Comparison of ENCODE assay signal across 34 cellular contexts in genomic region chr3:170201527-170201926, GRCh38. TPM values are rescaled to one million over a fixed set of nuclear protein-coding genes. Genes with fewer than 3 reads are reported as not detected.
DNase-seq lines count a peak whose midpoint lies in the region; ATAC-seq, FAIRE-seq and TF ChIP-seq lines count a peak whose summit lies in the region.
"Had no signal": no experiment of that assay in that cellular context is flagged by ENCODE, and none has a peak within 500 bp of the region (broad histone marks: within the 10 kb centered on the region; RNA-seq: fewer than 3 reads in every experiment).

No MANE protein-coding gene starts in this region.

- TF ChIP-seq EP300 in HepG2 (IDR thresholded peaks at IDR 0.05; ENCODE audit: low read depth in 2 of 2, low read length in 2 of 2) (no peak), HepG2 (CRISPR knock-in tag; IDR thresholded peaks at IDR 0.05; ENCODE audit: borderline replicate concordance) (no peak), A549 (IDR thresholded peaks at IDR 0.05) (no peak), K562 (IDR thresholded peaks at IDR 0.05; ENCODE audit: low read length) (no peak)

- intact Hi-C loops in HepG2 (cut with micrococcal nuclease; ENCODE audit: unreplicated experiment), result no loop called here
- intact Hi-C loops in right lobe of liver (cut with DNase I), result no loop called here
- intact Hi-C loops in IMR-90 (cut with micrococcal nuclease), result no loop called here
- intact Hi-C loops in K562 (cut with micrococcal nuclease), result no loop called here

- H4K20me1 ChIP-seq in HepG2 (ENCODE audit: insufficient read depth, low read length) (no peaks in the 10 kb centered on the region), IMR-90 (ENCODE audit: insufficient read depth, low read length) (no peaks in the 10 kb centered on the region), K562 (replicated peaks; ENCODE audit: control insufficient read depth, insufficient read depth, low read length) (no peaks in the 10 kb centered on the region)
- H4K20me1 ChIP-seq: BLaER1; BLaER1 treated with 17β-estradiol and CSF1 and Interleukin-3, amounts not matched to agents 10 nM and 100 nM had no signal

- in situ Hi-C loops in HepG2 (cut with HindIII; ENCODE audit: extremely low pct_ligation_motif_present, low pct_unique_long_range_greater_than_20kb), result no loop called here
- in situ Hi-C loops in IMR-90 (cut with MboI; ENCODE audit: low sequenced_read_pairs), result no loop called here
- in situ Hi-C loops in K562 (cut with MboI), result no loop called here

- no peaks in the 10 kb centered on the region for H3K79me2 ChIP-seq in HepG2 (ENCODE audit: insufficient read depth, low read length)
- no peaks in the 10 kb centered on the region for H3K79me2 ChIP-seq in K562 (ENCODE audit: control insufficient read depth, insufficient read depth, low read length)

- DNase-seq in HepG2 (ENCODE audit: low spot score), result no peak
- DNase-seq in right lobe of liver, result no peak
- DNase-seq in A549 (ENCODE audit: low read depth in 1 of 2, low spot score in 1 of 2), result no peak
- no peak for DNase-seq in IMR-90
- no peak for DNase-seq in K562 (ENCODE audit: extremely low read depth in 1 of 4, low spot score in 3 of 4)
- no peak for DNase-seq in mesenteric fat pad (ENCODE audit: low spot score)
- DNase-seq: 8988T; ACHN; AML-193; BE2C; C1 segment of cervical spinal cord; Caco-2; Calu3; CD4-positive, alpha-beta memory T cell; CD4-positive, alpha-beta T cell; CD4-positive, CD25-positive, alpha-beta regulatory T cell; CD8-positive, alpha-beta memory T cell; CD8-positive, alpha-beta T cell; COR-L47; DMS 273 treated with DMSO at 0.1 percent for 48 hours; DMS153; DMS53; DMS79; DMS79 treated with DMSO at 0.1 percent for 48 hours; DND-41; EL had no signal

- H2AK5ac ChIP-seq in IMR-90 (ENCODE audit: low read depth, low read length), result no peak overlapping the region

- no peak overlapping the region for H3K56ac ChIP-seq in IMR-90 (ENCODE audit: extremely low read depth, insufficient read depth, low read length)

- H2BK15ac ChIP-seq in IMR-90 (ENCODE audit: low read depth, low read length), result no peak overlapping the region

- CTCF ChIA-PET in HepG2 (lab: Yijun Ruan, JAX; ENCODE audit: low intra/inter-chr PET ratio, low total read pairs) (no interaction called here), A549 (lab: Yijun Ruan, JAX) (interaction anchor here (0.6 to 1.1 kb wide), 2 partner anchors 74 to 209 kb away, joined by 3 read pairs; no protein-coding TSS in a partner anchor), IMR-90 (lab: Yijun Ruan, JAX) (interaction anchor here (0.7 kb wide), 1 partner anchor 1968 kb away, joined by 6 read pairs; no protein-coding TSS in a partner anchor), K562 (lab: Yijun Ruan, JAX; ENCODE audit: low intra/inter-chr PET ratio) (no interaction called here)

- H3K27me3 ChIP-seq in HepG2 (ENCODE audit: control insufficient read depth in 1 of 2, insufficient read depth in 2 of 2, low read length in 2 of 2) (no peaks in the 10 kb centered on the region), right lobe of liver (no peaks in the 10 kb centered on the region), IMR-90 (ENCODE audit: control insufficient read depth, insufficient read depth, low read length) (no peaks in the 10 kb centered on the region), K562 (ENCODE audit: control insufficient read depth in 2 of 2, insufficient read depth in 2 of 2, low read length in 2 of 2) (no peaks in the 10 kb centered on the region)
- H3K27me3 ChIP-seq: BLaER1; BLaER1 treated with 17β-estradiol and CSF1 and Interleukin-3, amounts not matched to agents 10 nM and 100 nM had no signal

- H3K4me1 ChIP-seq in HepG2 (ENCODE audit: insufficient read depth, low read length), result peaks cover 64% of the 10 kb centered on the region
- no peaks in the 10 kb centered on the region for H3K4me1 ChIP-seq in right lobe of liver
- H3K4me1 ChIP-seq in A549, result 0 out of 3 replicates have a peak, but pooled peaks cover 6% of the 10 kb centered on the region
- no peaks in the 10 kb centered on the region for H3K4me1 ChIP-seq in IMR-90 (ENCODE audit: control insufficient read depth, insufficient read depth, low read length)
- H3K4me1 ChIP-seq in K562 (replicated peaks in 1 of 2; ENCODE audit: control insufficient read depth in 2 of 2, insufficient read depth in 2 of 2, low read length in 2 of 2), result peaks cover 0 to 2% of the 10 kb centered on the region in 2 experiments; a peak in 1 of 5 replicates
- H3K4me1 ChIP-seq: BLaER1; BLaER1 treated with 17β-estradiol and CSF1 and Interleukin-3, amounts not matched to agents 10 nM and 100 nM had no signal

- WGBS in HepG2 (ENCODE audit: low lambda C conversion rate), result 39% methylated on average over 5 of the region's 5 CpGs
- 89% methylated on average over 5 of the region's 5 CpGs for WGBS in right lobe of liver (ENCODE audit: insufficient coverage, low coverage, low lambda C conversion rate, missing lambda C conversion rate)
- 90% methylated on average over 5 of the region's 5 CpGs for WGBS in A549 (ENCODE audit: missing lambda C conversion rate)
- no CpG with 5 or more reads among the region's 5 CpGs for WGBS in IMR-90 (ENCODE audit: extremely low coverage in 2 of 2, insufficient read length in 1 of 2), 2 experiments
- 0% methylated on average over 1 of the region's 5 CpGs for WGBS in K562 (ENCODE audit: insufficient coverage, low coverage, missing lambda C conversion rate)

- H3K9me3 ChIP-seq in HepG2 (ENCODE audit: low read length) (no peaks in the 10 kb centered on the region), right lobe of liver (no peaks in the 10 kb centered on the region), A549 (no peaks in the 10 kb centered on the region), IMR-90 (ENCODE audit: control insufficient read depth, insufficient read depth, low read length) (no peaks in the 10 kb centered on the region), K562 (replicated peaks; ENCODE audit: control insufficient read depth, insufficient read depth, low read depth, low read length) (no peaks in the 10 kb centered on the region)
- H3K9me3 ChIP-seq: BE2C; BLaER1; BLaER1 treated with 17β-estradiol and CSF1 and Interleukin-3, amounts not matched to agents 10 nM and 100 nM; Caco-2 had no signal

- H2BK5ac ChIP-seq in IMR-90 (ENCODE audit: low read depth, low read length, poor library complexity, severe bottlenecking), result no peak overlapping the region

- H3K4me2 ChIP-seq in HepG2 (ENCODE audit: low read depth, low read length), result peak overlapping the region; percentile 57; the same call in 1 of the 2 replicates
- H3K4me2 ChIP-seq in A549, result no peak overlapping the region
- no peak overlapping the region for H3K4me2 ChIP-seq in IMR-90 (ENCODE audit: low read depth, low read length)
- no peak overlapping the region for H3K4me2 ChIP-seq in K562 (ENCODE audit: insufficient read depth, low read length)
- H3K4me2 ChIP-seq: BLaER1; BLaER1 treated with 17β-estradiol and CSF1 and Interleukin-3, amounts not matched to agents 10 nM and 100 nM had no signal

- H3K4ac ChIP-seq in IMR-90 (ENCODE audit: low read depth, low read length), result no peak overlapping the region

- H3K18ac ChIP-seq in IMR-90 (ENCODE audit: low read depth, low read length), result no peak overlapping the region

- no peak overlapping the region for H2AFZ ChIP-seq in HepG2 (ENCODE audit: low read length)
- H2AFZ ChIP-seq in IMR-90 (replicated peaks; ENCODE audit: low read length, poor library complexity), result no peak overlapping the region
- no peak overlapping the region; the same call in 1 of the 2 replicates for H2AFZ ChIP-seq in K562 (ENCODE audit: low read depth, low read length)

- no peaks in the 10 kb centered on the region for H3K79me1 ChIP-seq in IMR-90 (ENCODE audit: low read depth in 1 of 2, low read length in 2 of 2)

- no peak overlapping the region for H3K23ac ChIP-seq in IMR-90 (ENCODE audit: low read depth, low read length)

- no peak overlapping the region for H2BK20ac ChIP-seq in IMR-90 (ENCODE audit: low read depth, low read length)

- H3K27ac ChIP-seq in HepG2 (ENCODE audit: extremely low read length, insufficient read depth, low read length) (no peak overlapping the region), right lobe of liver (no peak overlapping the region), A549 (no peak overlapping the region), IMR-90 (ENCODE audit: insufficient read depth, low read length) (no peak overlapping the region), K562 (ENCODE audit: extremely low read depth, low read depth, low read length) (no peak overlapping the region)
- H3K27ac ChIP-seq: 22Rv1; BLaER1; BLaER1 treated with 17β-estradiol and CSF1 and Interleukin-3, amounts not matched to agents 10 nM and 100 nM; C4-2B had no signal

- TF ChIP-seq CTCF in HepG2 (CRISPR knock-in tag; IDR thresholded peaks at IDR 0.05), result no peak
- no peak for TF ChIP-seq CTCF in right lobe of liver (IDR thresholded peaks at IDR 0.05)
- TF ChIP-seq CTCF in A549 (IDR thresholded peaks at IDR 0.05), result no peak
- TF ChIP-seq CTCF in IMR-90 (conservative IDR thresholded peaks at IDR 0.05; ENCODE audit: low read depth, low read length), result no peak
- no peak for TF ChIP-seq CTCF in K562 (IDR thresholded peaks at IDR 0.05 in 2 of 3, conservative IDR thresholded peaks at IDR 0.05 in 1 of 3; ENCODE audit: insufficient read depth in 2 of 3, low read depth in 1 of 3, low read length in 3 of 3)

- POLR2A ChIA-PET in HepG2 (lab: Yijun Ruan, JAX) (interaction anchor here (0.6 to 0.7 kb wide), 3 partner anchors 22 to 156 kb away, joined by 3 to 4 read pairs (median 3); no protein-coding TSS in a partner anchor), A549 (lab: Yijun Ruan, JAX) (no interaction called here), IMR-90 (lab: Charles Lee; ENCODE audit: unreplicated experiment) (no interaction called here), K562 (lab: Yijun Ruan, JAX) (no interaction called here)

- no peak overlapping the region for H2AK9ac ChIP-seq in IMR-90 (replicated peaks; ENCODE audit: low read depth, low read length, poor library complexity)

- H4K5ac ChIP-seq in IMR-90 (ENCODE audit: low read depth, low read length), result no peak overlapping the region

- H4K91ac ChIP-seq in IMR-90 (ENCODE audit: insufficient read depth, low read depth, low read length), result no peak overlapping the region

- no peak overlapping the region for H3K14ac ChIP-seq in IMR-90 (replicated peaks; ENCODE audit: low read depth, low read length)

- FAIRE-seq in HepG2 (lab: Jason Lieb, UNC), result no peak
- no peak for FAIRE-seq in A549 (lab: Jason Lieb, UNC)
- FAIRE-seq in K562 (lab: Jason Lieb, UNC), result no peak
- FAIRE-seq: A204.1, D721Med had no signal

- no peak for TF ChIP-seq POLR2A in HepG2 (IDR thresholded peaks at IDR 0.05; ENCODE audit: insufficient read depth in 1 of 2, low read depth in 2 of 2, low read length in 2 of 2)
- TF ChIP-seq POLR2A in right lobe of liver (IDR thresholded peaks at IDR 0.05), result no peak
- TF ChIP-seq POLR2A in A549 (IDR thresholded peaks at IDR 0.05; ENCODE audit: low read length), result no peak
- no peak for TF ChIP-seq POLR2A in IMR-90 (IDR thresholded peaks at IDR 0.05; ENCODE audit: low read depth, low read length)
- TF ChIP-seq POLR2A in K562 (conservative IDR thresholded peaks at IDR 0.05), result no peak

- ATAC-seq in HepG2, result no peak
- ATAC-seq in right lobe of liver, result no peak
- ATAC-seq in A549, result no peak
- ATAC-seq in IMR-90 (ENCODE audit: low read depth), result no peak
- no peak; the same call in 2 of the 3 replicates for ATAC-seq in K562
- ATAC-seq in GM21423 (IDR thresholded peaks at IDR 0.05; ENCODE audit: unreplicated experiment), result no peak
- ATAC-seq in HG02759 (IDR thresholded peaks at IDR 0.05; ENCODE audit: unreplicated experiment), result no peak
- ATAC-seq: CD8-positive, alpha-beta T cell had no signal

- no peak overlapping the region for H3K9ac ChIP-seq in HepG2 (ENCODE audit: insufficient read depth, low read depth, low read length)
- H3K9ac ChIP-seq in IMR-90 (ENCODE audit: low read depth, low read length), result no peak overlapping the region
- no peak overlapping the region for H3K9ac ChIP-seq in K562 (ENCODE audit: insufficient read depth in 1 of 2, low read depth in 2 of 2, low read length in 2 of 2)
- H3K9ac ChIP-seq: BLaER1; BLaER1 treated with 17β-estradiol and CSF1 and Interleukin-3, amounts not matched to agents 10 nM and 100 nM had no signal

- dilution Hi-C loops in IMR-90 (cut with HindIII; ENCODE audit: low sequenced_read_pairs, unreplicated experiment), result no loop called here

- BruUV-seq in HepG2 (replicated peaks; lab: Mats Ljungman, UMichigan), result no TSS peak
- no TSS peak for BruUV-seq in IMR-90 (replicated peaks; lab: Mats Ljungman, UMichigan)
- BruUV-seq in K562 (replicated peaks; lab: Mats Ljungman, UMichigan), result no TSS peak

- no peak overlapping the region for H2BK120ac ChIP-seq in IMR-90 (ENCODE audit: low read depth, low read length)

- no peak overlapping the region; a peak in 1 of 6 replicates for H3K4me3 ChIP-seq in HepG2 (replicated peaks in 1 of 3; ENCODE audit: insufficient read depth in 1 of 3, low read depth in 2 of 3, low read length in 3 of 3)
- no peak overlapping the region for H3K4me3 ChIP-seq in right lobe of liver
- no peak overlapping the region for H3K4me3 ChIP-seq in A549
- no peak overlapping the region for H3K4me3 ChIP-seq in IMR-90 (ENCODE audit: insufficient read depth, low read depth, low read length)
- H3K4me3 ChIP-seq in K562, result no peak overlapping the region
- H3K4me3 ChIP-seq: BLaER1; BLaER1 treated with 17β-estradiol and CSF1 and Interleukin-3, amounts not matched to agents 10 nM and 100 nM had no signal

- H3K9me1 ChIP-seq in IMR-90 (ENCODE audit: insufficient read depth, low read length), result no peaks in the 10 kb centered on the region
- H3K9me1 ChIP-seq in K562 (ENCODE audit: control insufficient read depth, insufficient read depth, low read length), result no peaks in the 10 kb centered on the region

- H3K36me3 ChIP-seq in HepG2 (replicated peaks in 1 of 2; ENCODE audit: control insufficient read depth in 1 of 2, insufficient read depth in 2 of 2, low read length in 2 of 2) (no peaks in the 10 kb centered on the region), right lobe of liver (no peaks in the 10 kb centered on the region), IMR-90 (ENCODE audit: control insufficient read depth, insufficient read depth, low read length) (no peaks in the 10 kb centered on the region), K562 (ENCODE audit: control insufficient read depth, insufficient read depth, low read length) (no peaks in the 10 kb centered on the region)
- H3K36me3 ChIP-seq: BE2C; BLaER1; BLaER1 treated with 17β-estradiol and CSF1 and Interleukin-3, amounts not matched to agents 10 nM and 100 nM had no signal

- TF ChIP-seq RAD21 in HepG2 (CRISPR knock-in tag; IDR thresholded peaks at IDR 0.05), result no peak
- TF ChIP-seq RAD21 in A549 (conservative IDR thresholded peaks at IDR 0.05 in 1 of 2, IDR thresholded peaks at IDR 0.05 in 1 of 2), result no peak
- TF ChIP-seq RAD21 in IMR-90 (IDR thresholded peaks at IDR 0.05; ENCODE audit: low read length), result no peak
- no peak for TF ChIP-seq RAD21 in K562 (CRISPR knock-in tag; conservative IDR thresholded peaks at IDR 0.05 in 1 of 2, IDR thresholded peaks at IDR 0.05 in 1 of 2)

- H4K8ac ChIP-seq in IMR-90 (ENCODE audit: low read depth in 2 of 2, low read length in 2 of 2), result no peak overlapping the region

RNA-seq across cellular contexts. Expression of gene PHC3, which starts 20.0 kb away (rescaled TPM):
- total RNA-seq in HepG2 (2016; rRNA removed; fragmentation: Illumina TruSeq; extraction: Trizol) (16.5 and 24.1 TPM in 2 replicates), right lobe of liver (10 to 100 TPM; 20.0 to 32.6 (median 23.5) TPM), IMR-90 (2012; rRNA removed) (17.5 and 26.3 TPM in 2 replicates), K562 (2014; rRNA removed) (3.1 and 8.9 TPM in 2 replicates), K562 (2014; rRNA removed; fragmentation: Illumina TruSeq; extraction: Trizol) (16.9 and 19.0 TPM in 2 replicates), K562 (2015; rRNA removed; fragmentation: Illumina TruSeq; extraction: Trizol) (14.9 and 15.1 TPM in 2 replicates), K562 (2021) (16.9 and 21.5 TPM in 2 replicates), mesenteric fat pad (66.1 TPM)
- total RNA-seq in HepG2 (2016; cell fraction: cytosol; rRNA removed; fragmentation: Illumina TruSeq; extraction: Trizol; ENCODE audit: low read depth), result 83.1 and 87.8 TPM in 2 replicates
- total RNA-seq in HepG2 (2016; cell fraction: insoluble cytoplasmic fraction; rRNA removed; fragmentation: Illumina TruSeq; extraction: Trizol), result 15.1 and 19.9 TPM in 2 replicates
- 17.9 and 22.5 TPM in 2 replicates for total RNA-seq in HepG2 (2016; cell fraction: membrane; rRNA removed; fragmentation: Illumina TruSeq; extraction: Trizol)
- 45.6 and 47.3 TPM in 2 replicates for total RNA-seq in HepG2 (2016; cell fraction: nucleus; rRNA removed; fragmentation: Illumina TruSeq; extraction: Trizol)
- polyA plus RNA-seq in HepG2 (2011; rRNA removed) (42.9 and 49.0 TPM in 2 replicates), A549 (2011; rRNA removed) (49.1 and 68.8 TPM in 2 replicates), A549 (2017; fragmentation: RNase III; extraction: RNeasy Plus Mini Kit Qiagen cat#74134 plus additional on column Dnase treatment) (9.6 to 10.8 TPM (median 10.4 TPM) in 3 replicates), IMR-90 (2012; rRNA removed) (18.3 and 24.2 TPM in 2 replicates), K562 (2011; rRNA removed) (21.6 and 32.1 TPM in 2 replicates), K562 (2014; fragmentation: Illumina TruSeq; extraction: Trizol) (8.1 and 10.5 TPM in 2 replicates), K562 (2014; fragmentation: Nextera tagmentation; extraction: Ambion mirVana) (1 to 10 TPM; 4.6 to 6.0 TPM), K562 (2014; rRNA removed) (7.4 and 16.2 TPM in 2 replicates)
- 18.5 and 21.7 TPM in 2 replicates for polyA plus RNA-seq in HepG2 (2011; cell fraction: cytosol; rRNA removed)
- polyA plus RNA-seq in HepG2 (2011; cell fraction: nucleus; rRNA removed), result 64.0 and 65.6 TPM in 2 replicates
- 12.8 and 14.1 TPM in 2 replicates for polyA plus RNA-seq in HepG2 (2012)
- polyA plus RNA-seq in HepG2 (2016; cell fraction: cytosol; fragmentation: Illumina TruSeq; extraction: Trizol; ENCODE audit: low read depth), result 0.53 and 0.69 TPM in 2 replicates
- polyA plus RNA-seq in HepG2 (2016; cell fraction: insoluble cytoplasmic fraction; fragmentation: Illumina TruSeq; extraction: Trizol; ENCODE audit: low read depth), result 6.1 and 6.6 TPM in 2 replicates
- 0.78 TPM in 2 replicates for polyA plus RNA-seq in HepG2 (2016; cell fraction: membrane; fragmentation: Illumina TruSeq; extraction: Trizol; ENCODE audit: low read depth)
- 21.1 and 24.6 TPM in 2 replicates for polyA plus RNA-seq in HepG2 (2016; cell fraction: nucleus; fragmentation: Illumina TruSeq; extraction: Trizol; ENCODE audit: insufficient read depth, low read depth)
- 193 and 376 TPM in 2 replicates for polyA minus RNA-seq in HepG2 (2011; rRNA and poly(A)+ RNA removed; ENCODE audit: low replicate concordance)
- 15.6 and 17.5 TPM in 2 replicates for polyA minus RNA-seq in HepG2 (2011; cell fraction: cytosol; rRNA and poly(A)+ RNA removed)
- polyA minus RNA-seq in HepG2 (2011; cell fraction: nucleus; rRNA and poly(A)+ RNA removed), result 86.4 and 113 TPM in 2 replicates
- 14.5 and 19.3 TPM in 2 replicates for polyA plus RNA-seq in A549 (2012; cell fraction: cytosol; rRNA removed)
- polyA plus RNA-seq in A549 (2012; cell fraction: nucleus; rRNA removed), result 14.0 and 16.9 TPM in 2 replicates
- polyA minus RNA-seq in A549 (2011; rRNA and poly(A)+ RNA removed), result 166 and 200 TPM in 2 replicates
- 3.0 and 9.0 TPM in 2 replicates for polyA plus RNA-seq in IMR-90 (2012; cell fraction: cytosol; rRNA removed)
- polyA plus RNA-seq in IMR-90 (2012; cell fraction: nucleus; rRNA removed; ENCODE audit: low replicate concordance), result 18.4 and 48.1 TPM in 2 replicates
- total RNA-seq in K562 (2011; cell fraction: chromatin; rRNA removed; ENCODE audit: low replicate concordance), result 118 and 146 TPM in 2 replicates
- 42.5 and 52.1 TPM in 2 replicates for total RNA-seq in K562 (2011; cell fraction: nucleolus; rRNA removed)
- 59.0 and 129 TPM in 2 replicates for total RNA-seq in K562 (2011; cell fraction: nucleoplasm; rRNA removed)
- 25.8 and 29.4 TPM in 2 replicates for polyA plus RNA-seq in K562 (2011; cell fraction: cytosol; rRNA removed)
- 65.3 and 76.2 TPM in 2 replicates for polyA plus RNA-seq in K562 (2011; cell fraction: nucleus; rRNA removed)
- polyA plus RNA-seq in K562 (2012), result 9.0 and 22.6 TPM in 2 replicates
- 91.9 and 98.7 TPM in 2 replicates for polyA minus RNA-seq in K562 (2011; rRNA and poly(A)+ RNA removed)
- polyA minus RNA-seq in K562 (2011; cell fraction: cytosol; rRNA and poly(A)+ RNA removed), result 13.4 and 14.6 TPM in 2 replicates
- polyA minus RNA-seq in K562 (2011; cell fraction: nucleus; rRNA and poly(A)+ RNA removed), result 32.9 and 56.2 TPM in 2 replicates

RNA-seq across cellular contexts. Expression of gene PRKCI, which starts 20.7 kb away (rescaled TPM):
- total RNA-seq in HepG2 (2016; rRNA removed; fragmentation: Illumina TruSeq; extraction: Trizol), result 30.4 and 39.1 TPM in 2 replicates
- total RNA-seq in HepG2 (2016; cell fraction: cytosol; rRNA removed; fragmentation: Illumina TruSeq; extraction: Trizol; ENCODE audit: low read depth), result 11.6 and 12.0 TPM in 2 replicates
- total RNA-seq in HepG2 (2016; cell fraction: insoluble cytoplasmic fraction; rRNA removed; fragmentation: Illumina TruSeq; extraction: Trizol), result 29.9 and 42.0 TPM in 2 replicates
- total RNA-seq in HepG2 (2016; cell fraction: membrane; rRNA removed; fragmentation: Illumina TruSeq; extraction: Trizol), result 13.7 and 15.0 TPM in 2 replicates
- 19.8 and 28.5 TPM in 2 replicates for total RNA-seq in HepG2 (2016; cell fraction: nucleus; rRNA removed; fragmentation: Illumina TruSeq; extraction: Trizol)
- polyA plus RNA-seq in HepG2 (2011; rRNA removed), result 11.7 and 17.2 TPM in 2 replicates
- 6.2 and 9.0 TPM in 2 replicates for polyA plus RNA-seq in HepG2 (2011; cell fraction: cytosol; rRNA removed)
- 5.0 and 9.3 TPM in 2 replicates for polyA plus RNA-seq in HepG2 (2011; cell fraction: nucleus; rRNA removed)
- 12.9 and 22.8 TPM in 2 replicates for polyA plus RNA-seq in HepG2 (2012)
- polyA plus RNA-seq in HepG2 (2016; cell fraction: cytosol; fragmentation: Illumina TruSeq; extraction: Trizol; ENCODE audit: low read depth), result 2.5 and 3.2 TPM in 2 replicates
- polyA plus RNA-seq in HepG2 (2016; cell fraction: insoluble cytoplasmic fraction; fragmentation: Illumina TruSeq; extraction: Trizol; ENCODE audit: low read depth), result 29.3 and 31.7 TPM in 2 replicates
- 5.4 and 6.7 TPM in 2 replicates for polyA plus RNA-seq in HepG2 (2016; cell fraction: membrane; fragmentation: Illumina TruSeq; extraction: Trizol; ENCODE audit: low read depth)
- polyA plus RNA-seq in HepG2 (2016; cell fraction: nucleus; fragmentation: Illumina TruSeq; extraction: Trizol; ENCODE audit: insufficient read depth, low read depth), result 25.1 and 26.3 TPM in 2 replicates
- polyA minus RNA-seq in HepG2 (2011; rRNA and poly(A)+ RNA removed; ENCODE audit: low replicate concordance), result 14.9 and 45.3 TPM in 2 replicates
- 20.2 and 22.9 TPM in 2 replicates for polyA minus RNA-seq in HepG2 (2011; cell fraction: cytosol; rRNA and poly(A)+ RNA removed)
- 34.5 and 41.0 TPM in 2 replicates for polyA minus RNA-seq in HepG2 (2011; cell fraction: nucleus; rRNA and poly(A)+ RNA removed)
- 10 to 100 TPM in 2 of 6 experiments, 1 to 10 TPM in 4; 8.2 to 15.7 (median 8.9) TPM for total RNA-seq in right lobe of liver
- polyA plus RNA-seq in A549 (2011; rRNA removed), result 31.2 and 52.6 TPM in 2 replicates
- polyA plus RNA-seq in A549 (2012; cell fraction: cytosol; rRNA removed), result 8.4 and 9.9 TPM in 2 replicates
- 8.6 and 14.0 TPM in 2 replicates for polyA plus RNA-seq in A549 (2012; cell fraction: nucleus; rRNA removed)
- 19.2 to 20.8 TPM (median 19.7 TPM) in 3 replicates for polyA plus RNA-seq in A549 (2017; fragmentation: RNase III; extraction: RNeasy Plus Mini Kit Qiagen cat#74134 plus additional on column Dnase treatment)
- 19.2 and 24.4 TPM in 2 replicates for polyA minus RNA-seq in A549 (2011; rRNA and poly(A)+ RNA removed)
- total RNA-seq in IMR-90 (2012; rRNA removed), result 53.4 and 84.2 TPM in 2 replicates
- 21.0 and 28.7 TPM in 2 replicates for polyA plus RNA-seq in IMR-90 (2012; rRNA removed)
- polyA plus RNA-seq in IMR-90 (2012; cell fraction: cytosol; rRNA removed), result 4.9 and 6.5 TPM in 2 replicates
- 6.0 and 33.5 TPM in 2 replicates for polyA plus RNA-seq in IMR-90 (2012; cell fraction: nucleus; rRNA removed; ENCODE audit: low replicate concordance)
- total RNA-seq in K562 (2011; cell fraction: chromatin; rRNA removed; ENCODE audit: low replicate concordance), result 56.2 and 139 TPM in 2 replicates
- total RNA-seq in K562 (2011; cell fraction: nucleolus; rRNA removed), result 21.8 and 29.3 TPM in 2 replicates
- 59.0 and 131 TPM in 2 replicates for total RNA-seq in K562 (2011; cell fraction: nucleoplasm; rRNA removed)
- 23.2 and 27.8 TPM in 2 replicates for total RNA-seq in K562 (2014; rRNA removed)
- 43.2 and 49.7 TPM in 2 replicates for total RNA-seq in K562 (2014; rRNA removed; fragmentation: Illumina TruSeq; extraction: Trizol)
- 37.8 and 42.0 TPM in 2 replicates for total RNA-seq in K562 (2015; rRNA removed; fragmentation: Illumina TruSeq; extraction: Trizol)
- 23.6 and 33.2 TPM in 2 replicates for total RNA-seq in K562 (2021)
- polyA plus RNA-seq in K562 (2011; rRNA removed), result 27.8 and 40.0 TPM in 2 replicates
- 7.8 and 14.4 TPM in 2 replicates for polyA plus RNA-seq in K562 (2011; cell fraction: cytosol; rRNA removed)
- polyA plus RNA-seq in K562 (2011; cell fraction: nucleus; rRNA removed), result 7.4 and 10.1 TPM in 2 replicates
- polyA plus RNA-seq in K562 (2012), result 15.7 and 28.3 TPM in 2 replicates
- polyA plus RNA-seq in K562 (2014; fragmentation: Illumina TruSeq; extraction: Trizol), result 24.2 and 31.4 TPM in 2 replicates
- polyA plus RNA-seq in K562 (2014; fragmentation: Nextera tagmentation; extraction: Ambion mirVana), result 10 to 100 TPM; 10.5 to 13.5 TPM
- 20.4 and 22.7 TPM in 2 replicates for polyA plus RNA-seq in K562 (2014; rRNA removed)
- polyA minus RNA-seq in K562 (2011; rRNA and poly(A)+ RNA removed), result 79.3 and 84.4 TPM in 2 replicates
- polyA minus RNA-seq in K562 (2011; cell fraction: cytosol; rRNA and poly(A)+ RNA removed), result 20.8 and 40.8 TPM in 2 replicates
- polyA minus RNA-seq in K562 (2011; cell fraction: nucleus; rRNA and poly(A)+ RNA removed), result 20.7 and 26.1 TPM in 2 replicates
- total RNA-seq in mesenteric fat pad, result 16.7 TPM

Comparison
In these comparisons a context has a peak if more than half of its experiments do, and no peak if none do; other contexts are left out.
1. CTCF ChIA-PET loops: an anchor here in A549 (0.6 to 1.1 kb wide) and IMR-90 (0.7 kb wide); none called in HepG2 and K562.
2. Of the 241 proteins assayed by ChIP-seq in both HepG2 and K562: peak only in HepG2: none; only in K562: MAFG and NFE2; in both: MAFF and MAFK; in neither: 237.